Comparison of ENCODE assay signal across 10 cellular contexts in the genomic region with DNA sequence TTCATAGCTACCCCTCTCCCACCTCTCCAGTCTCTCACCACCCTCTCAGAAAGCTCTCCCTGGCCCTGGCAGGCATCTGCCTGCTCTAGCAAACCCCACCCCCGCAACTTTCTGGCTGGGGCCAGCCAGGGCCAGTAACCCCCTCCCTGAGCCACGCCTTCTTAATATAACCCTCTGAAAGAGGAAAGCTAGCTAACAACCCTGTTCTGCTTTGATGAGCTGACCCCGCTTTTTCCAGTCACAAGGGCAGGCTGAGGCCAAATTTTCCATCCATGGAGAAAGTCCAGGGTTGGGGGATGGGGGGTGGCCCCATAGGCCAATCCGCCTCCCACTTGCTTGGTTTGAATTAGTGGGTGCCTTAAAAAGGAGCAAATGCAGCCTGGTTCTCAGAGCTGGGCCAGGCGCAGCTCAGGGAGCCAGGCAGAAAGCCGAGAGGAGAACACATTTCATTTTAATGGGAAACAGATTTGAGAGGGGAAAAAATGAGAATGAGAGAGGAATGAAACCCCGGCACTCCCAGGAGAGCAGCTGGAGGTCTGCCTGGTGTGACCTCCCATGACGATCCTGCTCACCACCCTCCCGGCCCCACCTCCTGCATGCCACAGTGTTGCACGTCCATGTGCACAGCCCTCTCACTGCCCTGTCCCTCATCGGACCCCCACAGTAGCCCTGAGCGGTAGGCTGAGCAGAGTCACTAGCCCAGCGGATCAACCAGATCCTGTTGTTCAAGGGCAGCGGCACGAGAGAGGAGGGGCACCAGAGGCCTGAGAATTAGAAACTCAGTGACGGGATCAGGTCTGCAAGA.
A peak's percentile ranks its signal among the peaks of the same experiment; 100 is the strongest.
DNase-seq lines count a peak whose midpoint lies in the region; ATAC-seq, FAIRE-seq and TF ChIP-seq lines count a peak whose summit lies in the region.
"Had no signal": no experiment of that assay in that cellular context is flagged by ENCODE, and none has a peak within 500 bp of the region (broad histone marks: within the 10 kb centered on the region; RNA-seq: fewer than 3 reads in every experiment).

No MANE protein-coding gene starts in this region.

- no peaks in the 10 kb centered on the region for H3K36me3 ChIP-seq in iPS-15b (ENCODE audit: control insufficient read depth, insufficient read depth, low read length)
- H3K36me3 ChIP-seq in smooth muscle cell (ENCODE audit: low read depth), result no peaks in the 10 kb centered on the region
- H3K36me3 ChIP-seq in small intestine (ENCODE audit: control insufficient read depth in 2 of 2, insufficient read depth in 2 of 2, low read length in 2 of 2), result no peaks in the 10 kb centered on the region

- no peak for FAIRE-seq in small intestine (lab: Jason Lieb, UNC)

- H3K9me3 ChIP-seq in iPS-15b (ENCODE audit: control insufficient read depth, insufficient read depth, low read length) (no peaks in the 10 kb centered on the region), smooth muscle cell (replicated peaks; ENCODE audit: low read depth) (no peaks in the 10 kb centered on the region), small intestine (ENCODE audit: control insufficient read depth, low read depth) (no peaks in the 10 kb centered on the region)

- H3K79me2 ChIP-seq in smooth muscle cell (ENCODE audit: low read depth), result no peaks in the 10 kb centered on the region

- H3K27me3 ChIP-seq in iPS-15b (ENCODE audit: control insufficient read depth, insufficient read depth, low read length) (no peaks in the 10 kb centered on the region), smooth muscle cell (ENCODE audit: low read depth) (no peaks in the 10 kb centered on the region), small intestine (ENCODE audit: control insufficient read depth in 2 of 2, insufficient read depth in 2 of 2, low read length in 2 of 2) (no peaks in the 10 kb centered on the region)

- no peaks in the 10 kb centered on the region for H4K20me1 ChIP-seq in smooth muscle cell (ENCODE audit: low read depth)

- TF ChIP-seq CTCF in smooth muscle cell (IDR thresholded peaks at IDR 0.05; ENCODE audit: borderline replicate concordance, insufficient read depth, poor library complexity, severe bottlenecking), result no peak

- no peak overlapping the region for H3K9ac ChIP-seq in iPS-15b (ENCODE audit: low read depth, low read length)
- peak overlapping the region; percentile 63 for H3K9ac ChIP-seq in smooth muscle cell (ENCODE audit: low read depth)

- peak overlapping the region; percentile 35 for H2AFZ ChIP-seq in smooth muscle cell (ENCODE audit: low read depth)

- H3K4me1 ChIP-seq in iPS-15b (ENCODE audit: control insufficient read depth, insufficient read depth, low read length), result peaks cover 29% of the 10 kb centered on the region
- H3K4me1 ChIP-seq in smooth muscle cell (ENCODE audit: low read depth), result peaks cover 40% of the 10 kb centered on the region
- H3K4me1 ChIP-seq in small intestine (ENCODE audit: control insufficient read depth in 2 of 2, insufficient read depth in 1 of 2, low read depth in 1 of 2, low read length in 1 of 2), result no peaks in the 10 kb centered on the region

- peak overlapping the region; percentile 76 for H3K4me2 ChIP-seq in smooth muscle cell

- DNase-seq in GOT3 (lab: John Stamatoyannopoulos, UW) (peak; percentile 42), amniotic epithelial cell (ENCODE audit: low read depth) (peak; percentile 31), smooth muscle cell (lab: John Stamatoyannopoulos, UW; ENCODE audit: unreplicated experiment) (peak; percentile 21), NCI-H226 (no peak), small intestine (no peak)
- DNase-seq: activated gamma-delta T cell, NCI-H2029 treated with DMSO at 0.1 percent for 48 hours had no signal

- H3K27ac ChIP-seq in smooth muscle cell (ENCODE audit: low read depth) (peak overlapping the region; percentile 93), small intestine (ENCODE audit: low read depth in 1 of 2, low read length in 1 of 2) (peak overlapping the region in 1 of 2 donors; percentile 5)

- no peak for ATAC-seq in HG03045 (IDR thresholded peaks at IDR 0.05; ENCODE audit: unreplicated experiment)
- ATAC-seq in GM18867 (IDR thresholded peaks at IDR 0.05; ENCODE audit: unreplicated experiment), result no peak

- peaks cover 32% of the 10 kb centered on the region for H3F3A ChIP-seq in smooth muscle cell (ENCODE audit: low read depth)

- WGBS in smooth muscle cell (ENCODE audit: low lambda C conversion rate), result 21% methylated on average over 16 of the region's 16 CpGs
- WGBS in small intestine, 3 donors, result 60 to 78% (median 76%) methylated on average over 16 of the region's 16 CpGs

- H3K4me3 ChIP-seq in iPS-15b (ENCODE audit: low read depth, low read length) (peak overlapping the region; percentile 0), smooth muscle cell (no peak overlapping the region), small intestine (ENCODE audit: low read depth in 1 of 2, low read length in 2 of 2) (no peak overlapping the region)

Comparison
In these comparisons a context has a peak if more than half of its experiments do, and no peak if none do; other contexts are left out.
1. DNase-seq: peak in GOT3 (single experiment), amniotic epithelial cell (single experiment) and smooth muscle cell (single experiment); none in NCI-H226 (single experiment) and small intestine (single experiment).